Comparison of ENCODE assay signal across 33 cellular contexts in the genomic region with DNA sequence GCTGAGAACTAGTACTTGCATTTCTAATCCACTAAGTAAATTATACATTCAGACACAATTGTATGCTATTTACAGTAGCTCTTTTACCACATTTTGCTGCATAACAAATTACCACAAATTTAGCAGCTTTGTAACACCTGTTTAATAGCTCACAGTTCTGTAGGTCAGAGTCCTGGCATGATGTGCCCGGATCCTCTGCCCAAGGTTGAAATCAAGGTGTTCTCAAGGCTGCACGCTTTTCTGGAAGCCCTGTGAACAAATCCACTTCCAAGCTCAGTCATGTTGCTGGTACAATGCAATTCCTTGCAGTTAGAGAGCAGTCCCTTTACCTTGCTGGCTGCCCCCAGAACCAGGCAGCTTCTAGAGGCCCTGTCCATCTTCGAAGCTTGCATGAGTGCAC.
DNase-seq lines count a peak whose midpoint lies in the region; ATAC-seq, FAIRE-seq and TF ChIP-seq lines count a peak whose summit lies in the region.
"Had no signal": no experiment of that assay in that cellular context is flagged by ENCODE, and none has a peak within 500 bp of the region (broad histone marks: within the 10 kb centered on the region; RNA-seq: fewer than 3 reads in every experiment).

No MANE protein-coding gene starts in this region.

- H3K36me3 ChIP-seq in neuronal stem cell (replicated peaks in 1 of 2; ENCODE audit: control insufficient read depth in 2 of 2, insufficient read depth in 2 of 2, low read length in 2 of 2): no peaks in the 10 kb centered on the region
- H3K36me3 ChIP-seq in pancreas: no peaks in the 10 kb centered on the region
- no peaks in the 10 kb centered on the region for H3K36me3 ChIP-seq in trophoblast cell (ENCODE audit: control insufficient read depth in 1 of 2, insufficient read depth in 2 of 2, low read length in 2 of 2)
- H3K36me3 ChIP-seq: BE2C; BLaER1; BLaER1 treated with 17β-estradiol and CSF1 and Interleukin-3, amounts not matched to agents 10 nM and 100 nM had no signal

- no peak overlapping the region for H4K8ac ChIP-seq in neuronal stem cell (ENCODE audit: low read depth, low read length)
- H4K8ac ChIP-seq in trophoblast cell (ENCODE audit: low read depth, low read length): no peak overlapping the region

- no peaks in the 10 kb centered on the region for H3K79me2 ChIP-seq in trophoblast cell (ENCODE audit: control insufficient read depth, insufficient read depth, low read length, poor library complexity)

- H3K79me1 ChIP-seq in neuronal stem cell (ENCODE audit: low read depth, low read length) (no peaks in the 10 kb centered on the region), trophoblast cell (ENCODE audit: low read length) (no peaks in the 10 kb centered on the region)

- H3K18ac ChIP-seq in neuronal stem cell (ENCODE audit: low read length): peak overlapping the region; percentile 8
- H3K18ac ChIP-seq in trophoblast cell (ENCODE audit: low read length): no peak overlapping the region

- H4K12ac ChIP-seq in trophoblast cell (ENCODE audit: low read depth, low read length): no peak overlapping the region

- peak in 3 of 4 donors; percentile 35 to 88 (median 73) for ATAC-seq in pancreas
- ATAC-seq: A549; CD8-positive, alpha-beta T cell had no signal

- H3K4me2 ChIP-seq in neuronal stem cell (ENCODE audit: insufficient read depth, low read length, poor library complexity, severe bottlenecking) (no peak overlapping the region), trophoblast cell (ENCODE audit: low read length) (no peak overlapping the region)
- H3K4me2 ChIP-seq: A549; BLaER1; BLaER1 treated with 17β-estradiol and CSF1 and Interleukin-3, amounts not matched to agents 10 nM and 100 nM had no signal

- H3K14ac ChIP-seq in neuronal stem cell (ENCODE audit: low read length): no peak overlapping the region
- no peak overlapping the region for H3K14ac ChIP-seq in trophoblast cell (ENCODE audit: low read length)

- H4K91ac ChIP-seq in neuronal stem cell (ENCODE audit: low read depth, low read length, poor library complexity) (no peak overlapping the region), trophoblast cell (ENCODE audit: low read depth, low read length) (no peak overlapping the region)

- intact Hi-C loops in pancreas (cut with DNase I): no loop called here

- H3K9me3 ChIP-seq in neuronal stem cell (replicated peaks in 1 of 2; ENCODE audit: control insufficient read depth in 2 of 2, insufficient read depth in 1 of 2, low read depth in 1 of 2, low read length in 2 of 2) (peaks cover 0 to 4% of the 10 kb centered on the region in 2 donors), pancreas (no peaks in the 10 kb centered on the region), trophoblast cell (ENCODE audit: insufficient read depth, low read depth, low read length) (no peaks in the 10 kb centered on the region)
- H3K9me3 ChIP-seq: A549, BE2C, BLaER1, Caco-2 had no signal

- FAIRE-seq in pancreas (lab: Jason Lieb, UNC): no peak
- FAIRE-seq: A204.1, A549, D721Med had no signal

- H3K27me3 ChIP-seq in neuronal stem cell (ENCODE audit: control insufficient read depth in 3 of 3, insufficient read depth in 3 of 3, low read depth in 1 of 3, low read length in 3 of 3) (no peaks in the 10 kb centered on the region), pancreas (no peaks in the 10 kb centered on the region), trophoblast cell (ENCODE audit: insufficient read depth, low read length) (no peaks in the 10 kb centered on the region)
- H3K27me3 ChIP-seq: BE2C; BLaER1; BLaER1 treated with 17β-estradiol and CSF1 and Interleukin-3, amounts not matched to agents 10 nM and 100 nM had no signal

- H2AK5ac ChIP-seq in neuronal stem cell (ENCODE audit: low read depth, low read length) (no peak overlapping the region), trophoblast cell (ENCODE audit: low read length) (no peak overlapping the region)

- H3K9ac ChIP-seq in neuronal stem cell (ENCODE audit: low read depth, low read length, poor library complexity) (no peak overlapping the region), trophoblast cell (ENCODE audit: low read length) (peak overlapping the region; percentile 21)
- H3K9ac ChIP-seq: BLaER1; BLaER1 treated with 17β-estradiol and CSF1 and Interleukin-3, amounts not matched to agents 10 nM and 100 nM had no signal

- H3K4me1 ChIP-seq in neuronal stem cell (ENCODE audit: control insufficient read depth in 2 of 2, insufficient read depth in 1 of 2, low read depth in 1 of 2, low read length in 2 of 2): no peaks in the 10 kb centered on the region
- H3K4me1 ChIP-seq in pancreas: no peaks in the 10 kb centered on the region
- H3K4me1 ChIP-seq in trophoblast cell (ENCODE audit: control insufficient read depth in 1 of 2, insufficient read depth in 2 of 2, low read length in 2 of 2): no peaks in the 10 kb centered on the region
- H3K4me1 ChIP-seq: A549; BE2C; BLaER1; BLaER1 treated with 17β-estradiol and CSF1 and Interleukin-3, amounts not matched to agents 10 nM and 100 nM; Caco-2 had no signal

- no peak overlapping the region for H3K27ac ChIP-seq in neuronal stem cell (replicated peaks; ENCODE audit: low read length)
- no peak overlapping the region for H3K27ac ChIP-seq in pancreas
- H3K27ac ChIP-seq in trophoblast cell (ENCODE audit: low read depth, low read length): no peak overlapping the region
- H3K27ac ChIP-seq: 22Rv1; A549; BLaER1; BLaER1 treated with 17β-estradiol and CSF1 and Interleukin-3, amounts not matched to agents 10 nM and 100 nM; C4-2B had no signal

- DNase-seq in neuronal stem cell (ENCODE audit: low spot score): no peak
- peak in 1 of 6 donors; percentile 22 for DNase-seq in pancreas
- DNase-seq in trophoblast cell: no peak
- no peak for DNase-seq in occipital lobe (lab: John Stamatoyannopoulos, UW)
- no peak for DNase-seq in T-helper 1 cell
- no peak for DNase-seq in NCI-H526 treated with DMSO at 0.1 percent for 48 hours (lab: John Stamatoyannopoulos, UW)
- DNase-seq: 8988T; ACHN; AML-193; BE2C; C1 segment of cervical spinal cord; Caco-2; Calu3; CD4-positive, alpha-beta memory T cell; CD4-positive, alpha-beta T cell; CD4-positive, CD25-positive, alpha-beta regulatory T cell; CD8-positive, alpha-beta memory T cell; CD8-positive, alpha-beta T cell; COR-L47; DMS 273 treated with DMSO at 0.1 percent for 48 hours; DMS153; DMS53; DMS79; DMS79 treated with DMSO at 0.1 percent for 48 hours; DND-41; EL had no signal

- H3K4me3 ChIP-seq in neuronal stem cell (ENCODE audit: low read length in 2 of 2) (no peak overlapping the region), pancreas (no peak overlapping the region), trophoblast cell (ENCODE audit: low read depth, low read length) (no peak overlapping the region)
- H3K4me3 ChIP-seq: A549; BLaER1; BLaER1 treated with 17β-estradiol and CSF1 and Interleukin-3, amounts not matched to agents 10 nM and 100 nM had no signal

- no CpG with 5 or more reads among the region's 3 CpGs for WGBS in neuronal stem cell (ENCODE audit: extremely low coverage in 2 of 2, insufficient read length in 2 of 2, insufficient replicate concordance in 1 of 2), 2 donors
- WGBS in pancreas, 2 donors: 41 to 57% methylated on average over 3 of the region's 3 CpGs
- WGBS in trophoblast cell (ENCODE audit: extremely low coverage, insufficient coverage, insufficient read length): no CpG with 5 or more reads among the region's 3 CpGs

- H2BK15ac ChIP-seq in neuronal stem cell (ENCODE audit: low read length): no peak overlapping the region

- H2BK5ac ChIP-seq in neuronal stem cell (ENCODE audit: low read length): no peak overlapping the region
- H2BK5ac ChIP-seq in trophoblast cell (ENCODE audit: low read depth, low read length, poor library complexity): no peak overlapping the region

- H2BK120ac ChIP-seq in neuronal stem cell (ENCODE audit: low read depth, low read length) (no peak overlapping the region), trophoblast cell (ENCODE audit: insufficient read depth, low read length, poor library complexity) (no peak overlapping the region)

- no peak for TF ChIP-seq CTCF in pancreas (IDR thresholded peaks at IDR 0.05)

- H3K4ac ChIP-seq in neuronal stem cell (ENCODE audit: low read length): no peak overlapping the region
- no peak overlapping the region for H3K4ac ChIP-seq in trophoblast cell (ENCODE audit: low read depth, low read length)

- H2AFZ ChIP-seq in neuronal stem cell (ENCODE audit: low read length) (no peak overlapping the region), trophoblast cell (ENCODE audit: insufficient read depth, low read length, poor library complexity) (no peak overlapping the region)

- H3K23ac ChIP-seq in neuronal stem cell (ENCODE audit: low read depth, low read length, poor library complexity) (no peak overlapping the region), trophoblast cell (ENCODE audit: low read length) (peak overlapping the region; percentile 74)

- no peak overlapping the region for H2BK12ac ChIP-seq in neuronal stem cell (ENCODE audit: low read length)
- H2BK12ac ChIP-seq in trophoblast cell (ENCODE audit: low read length): no peak overlapping the region
